1 cellular context compared by ENCODE assay signal in the genomic region with DNA sequence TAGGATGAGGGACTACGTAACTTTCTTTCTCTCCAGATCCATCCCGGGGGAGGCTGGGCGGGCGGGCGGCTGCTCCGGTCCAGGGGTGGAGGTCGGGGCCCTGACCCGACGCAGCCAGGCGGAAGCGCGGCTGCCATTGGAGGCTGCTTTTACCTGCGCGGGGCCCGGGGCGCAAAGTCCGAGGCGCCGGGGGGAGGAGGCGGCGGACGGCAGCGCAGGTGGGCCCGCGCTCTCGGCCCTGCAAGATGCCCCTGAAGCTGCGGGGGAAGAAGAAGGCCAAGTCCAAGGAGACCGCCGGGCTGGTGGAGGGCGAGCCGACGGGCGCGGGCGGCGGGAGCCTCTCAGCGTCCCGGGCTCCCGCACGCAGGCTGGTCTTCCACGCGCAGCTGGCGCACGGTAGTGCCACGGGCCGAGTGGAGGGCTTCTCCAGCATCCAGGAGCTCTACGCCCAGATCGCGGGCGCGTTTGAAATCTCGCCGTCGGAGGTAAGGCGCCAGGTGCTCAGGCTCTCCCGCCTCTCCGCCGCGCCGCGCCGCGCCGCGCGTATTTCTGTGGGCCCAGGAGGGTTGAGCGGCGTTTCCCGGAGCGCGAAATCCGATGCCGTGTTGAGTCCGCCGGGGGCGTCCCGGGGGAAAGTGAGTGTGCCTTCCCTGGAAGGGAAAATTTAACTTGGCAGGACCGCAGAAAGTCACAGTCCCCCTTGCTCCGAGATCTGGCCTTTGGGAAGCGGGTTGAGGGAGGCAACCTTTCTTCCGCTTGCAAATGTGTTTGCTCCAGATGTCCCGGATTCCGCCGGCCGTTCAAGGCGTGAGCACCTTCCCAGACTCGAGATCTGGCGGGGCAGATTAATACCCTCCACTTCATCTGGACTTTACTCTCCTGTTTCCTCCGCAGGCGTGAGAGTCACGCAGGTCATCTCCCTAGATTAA.
TF ChIP-seq lines count a peak whose summit lies in the region.

A gene with protein sequence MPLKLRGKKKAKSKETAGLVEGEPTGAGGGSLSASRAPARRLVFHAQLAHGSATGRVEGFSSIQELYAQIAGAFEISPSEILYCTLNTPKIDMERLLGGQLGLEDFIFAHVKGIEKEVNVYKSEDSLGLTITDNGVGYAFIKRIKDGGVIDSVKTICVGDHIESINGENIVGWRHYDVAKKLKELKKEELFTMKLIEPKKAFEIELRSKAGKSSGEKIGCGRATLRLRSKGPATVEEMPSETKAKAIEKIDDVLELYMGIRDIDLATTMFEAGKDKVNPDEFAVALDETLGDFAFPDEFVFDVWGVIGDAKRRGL (plus strand): TSS at position 117 of the 929 bp plus-strand sequence. CDS start 129 bp downstream, at position 246.

TF ChIP-seq in HepG2, 621 proteins besides CTCF, POLR2A, EP300 and RAD21 (continued from another document and continues in another):
- TF ChIP-seq, protein P1, sequence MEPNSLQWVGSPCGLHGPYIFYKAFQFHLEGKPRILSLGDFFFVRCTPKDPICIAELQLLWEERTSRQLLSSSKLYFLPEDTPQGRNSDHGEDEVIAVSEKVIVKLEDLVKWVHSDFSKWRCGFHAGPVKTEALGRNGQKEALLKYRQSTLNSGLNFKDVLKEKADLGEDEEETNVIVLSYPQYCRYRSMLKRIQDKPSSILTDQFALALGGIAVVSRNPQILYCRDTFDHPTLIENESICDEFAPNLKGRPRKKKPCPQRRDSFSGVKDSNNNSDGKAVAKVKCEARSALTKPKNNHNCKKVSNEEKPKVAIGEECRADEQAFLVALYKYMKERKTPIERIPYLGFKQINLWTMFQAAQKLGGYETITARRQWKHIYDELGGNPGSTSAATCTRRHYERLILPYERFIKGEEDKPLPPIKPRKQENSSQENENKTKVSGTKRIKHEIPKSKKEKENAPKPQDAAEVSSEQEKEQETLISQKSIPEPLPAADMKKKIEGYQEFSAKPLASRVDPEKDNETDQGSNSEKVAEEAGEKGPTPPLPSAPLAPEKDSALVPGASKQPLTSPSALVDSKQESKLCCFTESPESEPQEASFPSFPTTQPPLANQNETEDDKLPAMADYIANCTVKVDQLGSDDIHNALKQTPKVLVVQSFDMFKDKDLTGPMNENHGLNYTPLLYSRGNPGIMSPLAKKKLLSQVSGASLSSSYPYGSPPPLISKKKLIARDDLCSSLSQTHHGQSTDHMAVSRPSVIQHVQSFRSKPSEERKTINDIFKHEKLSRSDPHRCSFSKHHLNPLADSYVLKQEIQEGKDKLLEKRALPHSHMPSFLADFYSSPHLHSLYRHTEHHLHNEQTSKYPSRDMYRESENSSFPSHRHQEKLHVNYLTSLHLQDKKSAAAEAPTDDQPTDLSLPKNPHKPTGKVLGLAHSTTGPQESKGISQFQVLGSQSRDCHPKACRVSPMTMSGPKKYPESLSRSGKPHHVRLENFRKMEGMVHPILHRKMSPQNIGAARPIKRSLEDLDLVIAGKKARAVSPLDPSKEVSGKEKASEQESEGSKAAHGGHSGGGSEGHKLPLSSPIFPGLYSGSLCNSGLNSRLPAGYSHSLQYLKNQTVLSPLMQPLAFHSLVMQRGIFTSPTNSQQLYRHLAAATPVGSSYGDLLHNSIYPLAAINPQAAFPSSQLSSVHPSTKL (CRISPR knock-in tag; IDR thresholded peaks at IDR 0.05): peak; percentile 85
- 0 out of 2 replicates have a peak, but pooled peaks have one; percentile 29 for TF ChIP-seq RNF2 (conservative IDR thresholded peaks at IDR 0.05; ENCODE audit: low read depth)
- TF ChIP-seq SIX4 (CRISPR knock-in tag; IDR thresholded peaks at IDR 0.05): no peak
- no peak for TF ChIP-seq CCAR2 (optimal IDR thresholded peaks at IDR 0.05; ENCODE audit: low read depth, low read length)
- TF ChIP-seq NFRKB (IDR thresholded peaks at IDR 0.05): no peak
- TF ChIP-seq ARNT2 (CRISPR knock-in tag; IDR thresholded peaks at IDR 0.05; ENCODE audit: low read depth): peak; percentile 64
- TF ChIP-seq LCORL (IDR thresholded peaks at IDR 0.05): no peak
- peak; percentile 92 for TF ChIP-seq LCORL (CRISPR knock-in tag; IDR thresholded peaks at IDR 0.05)
- peak; percentile 83 for TF ChIP-seq HOXA3 (CRISPR knock-in tag; IDR thresholded peaks at IDR 0.05)
- TF ChIP-seq, protein P2, sequence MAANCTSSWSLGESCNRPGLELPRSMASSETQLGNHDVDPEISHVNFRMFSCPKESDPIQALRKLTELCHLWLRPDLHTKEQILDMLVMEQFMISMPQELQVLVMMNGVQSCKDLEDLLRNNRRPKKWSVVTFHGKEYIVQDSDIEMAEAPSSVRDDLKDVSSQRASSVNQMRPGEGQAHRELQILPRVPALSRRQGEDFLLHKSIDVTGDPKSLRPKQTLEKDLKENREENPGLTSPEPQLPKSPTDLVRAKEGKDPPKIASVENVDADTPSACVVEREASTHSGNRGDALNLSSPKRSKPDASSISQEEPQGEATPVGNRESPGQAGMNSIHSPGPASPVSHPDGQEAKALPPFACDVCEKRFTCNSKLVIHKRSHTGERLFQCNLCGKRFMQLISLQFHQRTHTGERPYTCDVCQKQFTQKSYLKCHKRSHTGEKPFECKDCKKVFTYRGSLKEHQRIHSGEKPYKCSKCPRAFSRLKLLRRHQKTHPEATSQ (CRISPR knock-in tag; IDR thresholded peaks at IDR 0.05; ENCODE audit: borderline replicate concordance): no peak
- no peak for TF ChIP-seq ZFP62 (CRISPR knock-in tag; IDR thresholded peaks at IDR 0.05)
- TF ChIP-seq, protein P3, sequence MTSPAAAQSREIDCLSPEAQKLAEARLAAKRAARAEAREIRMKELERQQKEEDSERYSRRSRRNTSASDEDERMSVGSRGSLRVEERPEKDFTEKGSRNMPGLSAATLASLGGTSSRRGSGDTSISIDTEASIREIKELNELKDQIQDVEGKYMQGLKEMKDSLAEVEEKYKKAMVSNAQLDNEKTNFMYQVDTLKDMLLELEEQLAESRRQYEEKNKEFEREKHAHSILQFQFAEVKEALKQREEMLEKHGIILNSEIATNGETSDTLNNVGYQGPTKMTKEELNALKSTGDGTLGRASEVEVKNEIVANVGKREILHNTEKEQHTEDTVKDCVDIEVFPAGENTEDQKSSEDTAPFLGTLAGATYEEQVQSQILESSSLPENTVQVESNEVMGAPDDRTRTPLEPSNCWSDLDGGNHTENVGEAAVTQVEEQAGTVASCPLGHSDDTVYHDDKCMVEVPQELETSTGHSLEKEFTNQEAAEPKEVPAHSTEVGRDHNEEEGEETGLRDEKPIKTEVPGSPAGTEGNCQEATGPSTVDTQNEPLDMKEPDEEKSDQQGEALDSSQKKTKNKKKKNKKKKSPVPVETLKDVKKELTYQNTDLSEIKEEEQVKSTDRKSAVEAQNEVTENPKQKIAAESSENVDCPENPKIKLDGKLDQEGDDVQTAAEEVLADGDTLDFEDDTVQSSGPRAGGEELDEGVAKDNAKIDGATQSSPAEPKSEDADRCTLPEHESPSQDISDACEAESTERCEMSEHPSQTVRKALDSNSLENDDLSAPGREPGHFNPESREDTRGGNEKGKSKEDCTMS (CRISPR knock-in tag; conservative IDR thresholded peaks at IDR 0.05): no peak
- TF ChIP-seq SRSF4 (IDR thresholded peaks at IDR 0.05; ENCODE audit: low read depth, low read length, poor library complexity, severe bottlenecking): no peak
- TF ChIP-seq, protein P4, sequence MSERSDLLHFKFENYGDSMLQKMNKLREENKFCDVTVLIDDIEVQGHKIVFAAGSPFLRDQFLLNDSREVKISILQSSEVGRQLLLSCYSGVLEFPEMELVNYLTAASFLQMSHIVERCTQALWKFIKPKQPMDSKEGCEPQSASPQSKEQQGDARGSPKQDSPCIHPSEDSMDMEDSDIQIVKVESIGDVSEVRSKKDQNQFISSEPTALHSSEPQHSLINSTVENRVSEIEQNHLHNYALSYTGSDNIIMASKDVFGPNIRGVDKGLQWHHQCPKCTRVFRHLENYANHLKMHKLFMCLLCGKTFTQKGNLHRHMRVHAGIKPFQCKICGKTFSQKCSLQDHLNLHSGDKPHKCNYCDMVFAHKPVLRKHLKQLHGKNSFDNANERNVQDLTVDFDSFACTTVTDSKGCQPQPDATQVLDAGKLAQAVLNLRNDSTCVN (CRISPR knock-in tag; IDR thresholded peaks at IDR 0.05; ENCODE audit: borderline replicate concordance): no peak
- TF ChIP-seq ZNF598 (CRISPR knock-in tag; IDR thresholded peaks at IDR 0.05; ENCODE audit: borderline replicate concordance): peak; percentile 75
- TF ChIP-seq ZNF775 (CRISPR knock-in tag; IDR thresholded peaks at IDR 0.05; ENCODE audit: borderline replicate concordance): no peak
- TF ChIP-seq BHLHE40 (IDR thresholded peaks at IDR 0.05; ENCODE audit: low read length): no peak
- TF ChIP-seq SOX13 (IDR thresholded peaks at IDR 0.05): no peak
- peak in 1 of 2 experiments; percentile 56; a peak in 1 of 4 replicates for TF ChIP-seq SOX13 (CRISPR knock-in tag; conservative IDR thresholded peaks at IDR 0.05 in 1 of 2, IDR thresholded peaks at IDR 0.05 in 1 of 2)
- TF ChIP-seq, protein P5, sequence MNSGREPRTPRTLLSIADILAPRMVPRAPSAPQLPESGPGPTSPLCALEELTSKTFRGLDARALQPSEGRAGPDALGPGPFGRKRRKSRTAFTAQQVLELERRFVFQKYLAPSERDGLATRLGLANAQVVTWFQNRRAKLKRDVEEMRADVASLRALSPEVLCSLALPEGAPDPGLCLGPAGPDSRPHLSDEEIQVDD (CRISPR knock-in tag; IDR thresholded peaks at IDR 0.05; ENCODE audit: borderline replicate concordance): no peak
- no peak for TF ChIP-seq ZNF780A (CRISPR knock-in tag; IDR thresholded peaks at IDR 0.05)
- peak; percentile 47; the same call in 1 of the 2 replicates for TF ChIP-seq RXRA (CRISPR knock-in tag; IDR thresholded peaks at IDR 0.05)
- TF ChIP-seq PAF1 (CRISPR knock-in tag; IDR thresholded peaks at IDR 0.05): no peak
- TF ChIP-seq, protein P6, sequence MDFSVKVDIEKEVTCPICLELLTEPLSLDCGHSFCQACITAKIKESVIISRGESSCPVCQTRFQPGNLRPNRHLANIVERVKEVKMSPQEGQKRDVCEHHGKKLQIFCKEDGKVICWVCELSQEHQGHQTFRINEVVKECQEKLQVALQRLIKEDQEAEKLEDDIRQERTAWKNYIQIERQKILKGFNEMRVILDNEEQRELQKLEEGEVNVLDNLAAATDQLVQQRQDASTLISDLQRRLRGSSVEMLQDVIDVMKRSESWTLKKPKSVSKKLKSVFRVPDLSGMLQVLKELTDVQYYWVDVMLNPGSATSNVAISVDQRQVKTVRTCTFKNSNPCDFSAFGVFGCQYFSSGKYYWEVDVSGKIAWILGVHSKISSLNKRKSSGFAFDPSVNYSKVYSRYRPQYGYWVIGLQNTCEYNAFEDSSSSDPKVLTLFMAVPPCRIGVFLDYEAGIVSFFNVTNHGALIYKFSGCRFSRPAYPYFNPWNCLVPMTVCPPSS (IDR thresholded peaks at IDR 0.05): no peak
- TF ChIP-seq, protein P7, sequence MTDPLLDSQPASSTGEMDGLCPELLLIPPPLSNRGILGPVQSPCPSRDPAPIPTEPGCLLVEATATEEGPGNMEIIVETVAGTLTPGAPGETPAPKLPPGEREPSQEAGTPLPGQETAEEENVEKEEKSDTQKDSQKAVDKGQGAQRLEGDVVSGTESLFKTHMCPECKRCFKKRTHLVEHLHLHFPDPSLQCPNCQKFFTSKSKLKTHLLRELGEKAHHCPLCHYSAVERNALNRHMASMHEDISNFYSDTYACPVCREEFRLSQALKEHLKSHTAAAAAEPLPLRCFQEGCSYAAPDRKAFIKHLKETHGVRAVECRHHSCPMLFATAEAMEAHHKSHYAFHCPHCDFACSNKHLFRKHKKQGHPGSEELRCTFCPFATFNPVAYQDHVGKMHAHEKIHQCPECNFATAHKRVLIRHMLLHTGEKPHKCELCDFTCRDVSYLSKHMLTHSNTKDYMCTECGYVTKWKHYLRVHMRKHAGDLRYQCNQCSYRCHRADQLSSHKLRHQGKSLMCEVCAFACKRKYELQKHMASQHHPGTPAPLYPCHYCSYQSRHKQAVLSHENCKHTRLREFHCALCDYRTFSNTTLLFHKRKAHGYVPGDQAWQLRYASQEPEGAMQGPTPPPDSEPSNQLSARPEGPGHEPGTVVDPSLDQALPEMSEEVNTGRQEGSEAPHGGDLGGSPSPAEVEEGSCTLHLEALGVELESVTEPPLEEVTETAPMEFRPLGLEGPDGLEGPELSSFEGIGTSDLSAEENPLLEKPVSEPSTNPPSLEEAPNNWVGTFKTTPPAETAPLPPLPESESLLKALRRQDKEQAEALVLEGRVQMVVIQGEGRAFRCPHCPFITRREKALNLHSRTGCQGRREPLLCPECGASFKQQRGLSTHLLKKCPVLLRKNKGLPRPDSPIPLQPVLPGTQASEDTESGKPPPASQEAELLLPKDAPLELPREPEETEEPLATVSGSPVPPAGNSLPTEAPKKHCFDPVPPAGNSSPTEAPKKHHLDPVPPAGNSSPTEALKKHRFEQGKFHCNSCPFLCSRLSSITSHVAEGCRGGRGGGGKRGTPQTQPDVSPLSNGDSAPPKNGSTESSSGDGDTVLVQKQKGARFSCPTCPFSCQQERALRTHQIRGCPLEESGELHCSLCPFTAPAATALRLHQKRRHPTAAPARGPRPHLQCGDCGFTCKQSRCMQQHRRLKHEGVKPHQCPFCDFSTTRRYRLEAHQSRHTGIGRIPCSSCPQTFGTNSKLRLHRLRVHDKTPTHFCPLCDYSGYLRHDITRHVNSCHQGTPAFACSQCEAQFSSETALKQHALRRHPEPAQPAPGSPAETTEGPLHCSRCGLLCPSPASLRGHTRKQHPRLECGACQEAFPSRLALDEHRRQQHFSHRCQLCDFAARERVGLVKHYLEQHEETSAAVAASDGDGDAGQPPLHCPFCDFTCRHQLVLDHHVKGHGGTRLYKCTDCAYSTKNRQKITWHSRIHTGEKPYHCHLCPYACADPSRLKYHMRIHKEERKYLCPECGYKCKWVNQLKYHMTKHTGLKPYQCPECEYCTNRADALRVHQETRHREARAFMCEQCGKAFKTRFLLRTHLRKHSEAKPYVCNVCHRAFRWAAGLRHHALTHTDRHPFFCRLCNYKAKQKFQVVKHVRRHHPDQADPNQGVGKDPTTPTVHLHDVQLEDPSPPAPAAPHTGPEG (CRISPR knock-in tag; IDR thresholded peaks at IDR 0.05): peak; percentile 87; the same call in 1 of the 2 replicates
- TF ChIP-seq ZNF850 (CRISPR knock-in tag; conservative IDR thresholded peaks at IDR 0.05): no peak
- TF ChIP-seq CHD4 (IDR thresholded peaks at IDR 0.05; ENCODE audit: borderline replicate concordance, low read length): no peak
- no peak for TF ChIP-seq SRSF9 (IDR thresholded peaks at IDR 0.05; ENCODE audit: borderline replicate concordance, insufficient read depth, low read depth, low read length, poor library complexity, severe bottlenecking)
- TF ChIP-seq, protein P8, sequence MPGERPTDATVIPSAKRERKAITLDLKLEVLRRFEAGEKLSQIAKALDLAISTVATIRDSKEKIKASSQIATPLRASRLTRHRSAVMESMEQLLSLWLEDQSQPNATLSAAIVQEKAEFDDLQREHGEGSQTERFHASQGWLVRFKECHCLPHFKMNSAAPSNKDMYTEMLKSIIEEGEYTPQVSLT (CRISPR knock-in tag; IDR thresholded peaks at IDR 0.05; ENCODE audit: borderline replicate concordance, low read depth): no peak
- TF ChIP-seq, protein P9, sequence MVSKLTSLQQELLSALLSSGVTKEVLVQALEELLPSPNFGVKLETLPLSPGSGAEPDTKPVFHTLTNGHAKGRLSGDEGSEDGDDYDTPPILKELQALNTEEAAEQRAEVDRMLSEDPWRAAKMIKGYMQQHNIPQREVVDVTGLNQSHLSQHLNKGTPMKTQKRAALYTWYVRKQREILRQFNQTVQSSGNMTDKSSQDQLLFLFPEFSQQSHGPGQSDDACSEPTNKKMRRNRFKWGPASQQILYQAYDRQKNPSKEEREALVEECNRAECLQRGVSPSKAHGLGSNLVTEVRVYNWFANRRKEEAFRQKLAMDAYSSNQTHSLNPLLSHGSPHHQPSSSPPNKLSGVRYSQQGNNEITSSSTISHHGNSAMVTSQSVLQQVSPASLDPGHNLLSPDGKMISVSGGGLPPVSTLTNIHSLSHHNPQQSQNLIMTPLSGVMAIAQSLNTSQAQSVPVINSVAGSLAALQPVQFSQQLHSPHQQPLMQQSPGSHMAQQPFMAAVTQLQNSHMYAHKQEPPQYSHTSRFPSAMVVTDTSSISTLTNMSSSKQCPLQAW (CRISPR knock-in tag; IDR thresholded peaks at IDR 0.05): no peak
- TF ChIP-seq ZFP82 (CRISPR knock-in tag; IDR thresholded peaks at IDR 0.05; ENCODE audit: borderline replicate concordance): no peak
- no peak for TF ChIP-seq MIER2 (CRISPR knock-in tag; IDR thresholded peaks at IDR 0.05)
- no peak for TF ChIP-seq RFXANK (CRISPR knock-in tag; IDR thresholded peaks at IDR 0.05)
- TF ChIP-seq ZNF484 (CRISPR knock-in tag; IDR thresholded peaks at IDR 0.05; ENCODE audit: borderline replicate concordance, low read depth): no peak
